8 cellular contexts compared by ENCODE assay signal in genomic region chr11:65430406-65431217, GRCh38. TPM values are rescaled to one million over a fixed set of nuclear protein-coding genes. Genes with fewer than 3 reads are reported as not detected.
A peak's percentile ranks its signal among the peaks of the same experiment; 100 is the strongest.
DNase-seq lines count a peak whose midpoint lies in the region; ATAC-seq and TF ChIP-seq lines count a peak whose summit lies in the region.

No MANE protein-coding gene starts in this region.

- H3K36me3 ChIP-seq in MM.1S (replicated peaks; ENCODE audit: insufficient read depth, low read length): no peaks in the 10 kb centered on the region

- intact Hi-C loops in CD14-positive monocyte (cut with micrococcal nuclease): loop anchor here in 1 of 2 donors (2.0 kb wide), 1 partner anchor 14 kb away; no protein-coding TSS in a partner anchor
- intact Hi-C loops in natural killer cell (cut with micrococcal nuclease): loop anchor here (1.0 to 2.0 kb wide), 3 partner anchors 9 to 46 kb away; no protein-coding TSS in a partner anchor

- no peak overlapping the region for H2AFZ ChIP-seq in MM.1S (ENCODE audit: low read length)

- H3K27ac Mint-ChIP-seq in CD14-positive monocyte: peak overlapping the region; percentile 87 to 100 (median 91)
- H3K27ac Mint-ChIP-seq in natural killer cell: peak overlapping the region; percentile 98 to 100

- H3K9me3 ChIP-seq in MM.1S (replicated peaks; ENCODE audit: insufficient read depth, low read length): no peaks in the 10 kb centered on the region

- DNase-seq in CD14-positive monocyte (ENCODE audit: low spot score): no peak
- peak; percentile 42 for DNase-seq in MM.1S
- DNase-seq in cerebellar cortex (ENCODE audit: low spot score): peak; percentile 56
- no peak for DNase-seq in natural killer cell
- DNase-seq in ureter (ENCODE audit: low spot score): no peak
- no peak for DNase-seq in GM19240 (ENCODE audit: insufficient read length, low spot score)
- no peak for DNase-seq in NCI-H345 treated with DMSO at 0.1 percent for 48 hours (lab: John Stamatoyannopoulos, UW; ENCODE audit: unreplicated experiment)

- TF ChIP-seq CTCF in CD14-positive monocyte (IDR thresholded peaks at IDR 0.05) (no peak), MM.1S (IDR thresholded peaks at IDR 0.05; ENCODE audit: low read length) (no peak), natural killer cell (IDR thresholded peaks at IDR 0.05) (no peak)

- H3K27ac ChIP-seq in MM.1S (ENCODE audit: low read length): peak overlapping the region; percentile 100

- H3K4me1 ChIP-seq in MM.1S (ENCODE audit: low read length): peaks cover 74% of the 10 kb centered on the region

- H3K9me2 ChIP-seq in MM.1S (replicated peaks; ENCODE audit: insufficient read depth, low read length): no peaks in the 10 kb centered on the region

- H3K4me1 Mint-ChIP-seq in CD14-positive monocyte (peaks cover 81% of the 10 kb centered on the region), natural killer cell (peaks cover 88 to 94% of the 10 kb centered on the region in 2 donors)

- H3K27me3 Mint-ChIP-seq in CD14-positive monocyte (ENCODE audit: low read depth in 3 of 3) (peaks cover 0 to 4% (median 3%) of the 10 kb centered on the region in 3 donors), natural killer cell (ENCODE audit: low read depth in 2 of 2) (no peaks in the 10 kb centered on the region)

- peaks cover 0 to 5% (median 0%) of the 10 kb centered on the region in 7 donors for H3K9me3 Mint-ChIP-seq in CD14-positive monocyte
- no peaks in the 10 kb centered on the region for H3K9me3 Mint-ChIP-seq in natural killer cell

- ATAC-seq in natural killer cell (peak in 2 of 3 donors; percentile 6 to 14), GM18873 (IDR thresholded peaks at IDR 0.05; ENCODE audit: low FRiP score, unreplicated experiment) (no peak)

- H3K79me2 ChIP-seq in MM.1S (ENCODE audit: low read length): peaks cover 90% of the 10 kb centered on the region

- H3K4me2 ChIP-seq in MM.1S (ENCODE audit: low read depth, low read length): peak overlapping the region; percentile 99

- peak overlapping the region; percentile 99 to 100 for H3K4me3 Mint-ChIP-seq in CD14-positive monocyte
- H3K4me3 Mint-ChIP-seq in natural killer cell: peak overlapping the region; percentile 95

- H3K4me3 ChIP-seq in MM.1S (ENCODE audit: low read length): peak overlapping the region; percentile 13; the same call in 1 of the 2 replicates

- peak overlapping the region; percentile 100; the same call in 1 of the 2 replicates for H3K9ac ChIP-seq in MM.1S (ENCODE audit: low read length)

- H4K20me1 ChIP-seq in MM.1S (ENCODE audit: insufficient read depth, low read length): no peaks in the 10 kb centered on the region

- H3K27me3 ChIP-seq in MM.1S (replicated peaks; ENCODE audit: insufficient read depth, low read length): no peaks in the 10 kb centered on the region

- peaks cover 100% of the 10 kb centered on the region for H3F3A ChIP-seq in MM.1S (ENCODE audit: insufficient read depth, low read length)

- H3K36me3 Mint-ChIP-seq in CD14-positive monocyte (peaks cover 71 to 80% of the 10 kb centered on the region in 2 donors), natural killer cell (peaks cover 7% of the 10 kb centered on the region)

RNA-seq across cellular contexts. Expression of gene NEAT1, which starts 8.0 kb away (rescaled TPM):
- polyA plus RNA-seq in CD14-positive monocyte: 1 to 10 TPM in 1 of 2 donors, under 1 TPM in 1; 0.90 to 1.3 TPM
- total RNA-seq in natural killer cell (1,000 to 10,000 TPM; 1,031 to 1,768 (median 1,493) TPM), ureter (1,155 TPM)

RNA-seq across cellular contexts. Expression of gene FRMD8, which starts 44.2 kb away (rescaled TPM):
- 10 to 100 TPM; 33.7 to 41.2 TPM for polyA plus RNA-seq in CD14-positive monocyte
- total RNA-seq in natural killer cell (10 to 100 TPM; 45.6 to 58.4 (median 57.7) TPM), ureter (31.2 TPM)

RNA-seq across cellular contexts. Expression of gene SLC25A45, which starts 48.2 kb away (rescaled TPM):
- polyA plus RNA-seq in CD14-positive monocyte: 1 to 10 TPM; 3.7 to 4.1 TPM
- total RNA-seq in natural killer cell (10 to 100 TPM; 50.9 to 61.1 (median 61.0) TPM), ureter (9.4 TPM)

Comparison
In these comparisons a context has a peak if more than half of its experiments do, and no peak if none do; other contexts are left out.
1. DNase-seq: peak in MM.1S (single experiment) and cerebellar cortex (single experiment); none in CD14-positive monocyte (single experiment), natural killer cell (single experiment), ureter (single experiment), GM19240 (single experiment) and NCI-H345 treated with DMSO at 0.1 percent for 48 hours (single experiment).